Comparison of ENCODE assay signal across 22 cellular contexts in genomic region chr2:216408426-216409315, GRCh38. TPM values are rescaled to one million over a fixed set of nuclear protein-coding genes. Genes with fewer than 3 reads are reported as not detected.
DNase-seq lines count a peak whose midpoint lies in the region; ATAC-seq and TF ChIP-seq lines count a peak whose summit lies in the region.
"Had no signal": no experiment of that assay in that cellular context is flagged by ENCODE, and none has a peak within 500 bp of the region (broad histone marks: within the 10 kb centered on the region; RNA-seq: fewer than 3 reads in every experiment).

No MANE protein-coding gene starts in this region.

- H3K4me3 Mint-ChIP-seq in endodermal cell = no peak overlapping the region
- H3K4me3 Mint-ChIP-seq in effector memory CD8-positive, alpha-beta T cell = no peak overlapping the region
- H3K4me3 Mint-ChIP-seq in activated T-cell treated with anti-CD3 and anti-CD28 coated beads, Interleukin-2, amount 50 U/mL, for 24 hours = no peak overlapping the region
- H3K4me3 Mint-ChIP-seq: activated CD8-positive, alpha-beta T cell treated with anti-CD3 and anti-CD28 coated beads for 36 hours; naive B cell; T-helper 17 cell had no signal

- no peak overlapping the region for H2BK20ac ChIP-seq in IMR-90 (ENCODE audit: low read depth, low read length)

- WGBS in IMR-90 (ENCODE audit: extremely low coverage in 2 of 2, insufficient read length in 1 of 2), 2 experiments = no CpG with 5 or more reads among the region's 11 CpGs
- WGBS in endodermal cell (ENCODE audit: insufficient coverage in 1 of 2, insufficient read length in 1 of 2), 2 experiments = 71 to 81% methylated on average over 5 to 10 of the region's 11 CpGs

- no peak overlapping the region for H2BK15ac ChIP-seq in IMR-90 (ENCODE audit: low read depth, low read length)

- ATAC-seq in IMR-90 (ENCODE audit: low read depth) = no peak
- ATAC-seq in effector memory CD8-positive, alpha-beta T cell (replicated peaks) = no peak
- ATAC-seq in HG03432 (IDR thresholded peaks at IDR 0.05; ENCODE audit: unreplicated experiment) = no peak
- ATAC-seq: activated CD8-positive, alpha-beta T cell treated with anti-CD3 and anti-CD28 coated beads for 36 hours; T-helper 17 cell had no signal

- no peaks in the 10 kb centered on the region for H3K36me3 Mint-ChIP-seq in endodermal cell (ENCODE audit: low read depth)
- H3K36me3 Mint-ChIP-seq in effector memory CD8-positive, alpha-beta T cell (ENCODE audit: insufficient read depth) = no peaks in the 10 kb centered on the region
- H3K36me3 Mint-ChIP-seq in activated T-cell treated with anti-CD3 and anti-CD28 coated beads, Interleukin-2, amount 50 U/mL, for 24 hours (ENCODE audit: low read depth) = peaks cover 5% of the 10 kb centered on the region
- H3K36me3 Mint-ChIP-seq: naive B cell had no signal

- CTCF ChIA-PET in IMR-90 (lab: Yijun Ruan, JAX) = no interaction called here

- no peak overlapping the region for H3K23ac ChIP-seq in IMR-90 (ENCODE audit: low read depth, low read length)

- H3K36me3 ChIP-seq in IMR-90 (ENCODE audit: control insufficient read depth, insufficient read depth, low read length) (no peaks in the 10 kb centered on the region), endodermal cell (ENCODE audit: control insufficient read depth, insufficient read depth, low read length) (no peaks in the 10 kb centered on the region)
- H3K36me3 ChIP-seq: ascending aorta, thyroid gland had no signal

- H4K20me1 ChIP-seq in IMR-90 (ENCODE audit: insufficient read depth, low read length) = no peaks in the 10 kb centered on the region

- dilution Hi-C loops in IMR-90 (cut with HindIII; ENCODE audit: low sequenced_read_pairs, unreplicated experiment) = no loop called here

- H3K9ac ChIP-seq in IMR-90 (ENCODE audit: low read depth, low read length) = no peak overlapping the region
- H3K9ac ChIP-seq in endodermal cell (ENCODE audit: extremely low read depth, low read length, poor library complexity, severe bottlenecking) = no peak overlapping the region
- H3K9ac ChIP-seq: parathyroid adenoma had no signal

- H2BK120ac ChIP-seq in IMR-90 (ENCODE audit: low read depth, low read length) = no peak overlapping the region

- no peak for TF ChIP-seq RAD21 in IMR-90 (IDR thresholded peaks at IDR 0.05; ENCODE audit: low read length)

- no peak overlapping the region for H3K4me3 ChIP-seq in IMR-90 (ENCODE audit: insufficient read depth, low read depth, low read length)
- no peak overlapping the region for H3K4me3 ChIP-seq in endodermal cell (ENCODE audit: low read length)
- H3K4me3 ChIP-seq: ascending aorta, thyroid gland had no signal

- peaks cover 2% of the 10 kb centered on the region; the same call in 1 of the 2 replicates for H3K4me1 ChIP-seq in IMR-90 (ENCODE audit: control insufficient read depth, insufficient read depth, low read length)
- peaks cover 6% of the 10 kb centered on the region for H3K4me1 ChIP-seq in endodermal cell (ENCODE audit: control insufficient read depth, insufficient read depth, low read length)
- H3K4me1 ChIP-seq: ascending aorta, parathyroid adenoma had no signal

- no peak overlapping the region for H3K4ac ChIP-seq in IMR-90 (ENCODE audit: low read depth, low read length)

- no peak overlapping the region for H4K8ac ChIP-seq in IMR-90 (ENCODE audit: low read depth in 2 of 2, low read length in 2 of 2)

- DNase-seq in DMS 273 (lab: John Stamatoyannopoulos, UW; ENCODE audit: unreplicated experiment) = peak; percentile 75
- DNase-seq in IMR-90 = no peak
- DNase-seq in NCI-H69 (lab: John Stamatoyannopoulos, UW) = peak; percentile 51
- DNase-seq in endodermal cell = peak; percentile 71
- DNase-seq in NOMO-1 treated with DMSO at 0.1 percent for 48 hours (lab: John Stamatoyannopoulos, UW; ENCODE audit: unreplicated experiment) = no peak
- no peak for DNase-seq in effector memory CD8-positive, alpha-beta T cell
- DNase-seq in activated T-cell treated with anti-CD3 and anti-CD28 coated beads, Interleukin-2, amount 50 U/mL, for 24 hours = no peak
- DNase-seq: activated CD8-positive, alpha-beta T cell treated with anti-CD3 and anti-CD28 coated beads for 36 hours; activated naive CD4-positive, alpha-beta T cell treated with anti-CD3 and anti-CD28 coated beads, Interleukin-2, amount 50 U/mL, for 16 hours; activated T-cell treated with anti-CD3 and anti-CD28 coated beads, Interleukin-2, amount 50 U/mL, for 1 hour; CD4-positive, CD25-positive, alpha-beta regulatory T cell; DND-41; kidney; naive B cell; NCI-H146; NCI-H510A; stimulated activated naive CD4-positive, alpha-beta T cell; T-helper 17 cell; thyroid gland had no signal

- no peak overlapping the region for H3K56ac ChIP-seq in IMR-90 (ENCODE audit: extremely low read depth, insufficient read depth, low read length)

- H2AFZ ChIP-seq in IMR-90 (replicated peaks; ENCODE audit: low read length, poor library complexity) = no peak overlapping the region
- H2AFZ ChIP-seq: parathyroid adenoma had no signal

- H4K91ac ChIP-seq in IMR-90 (ENCODE audit: insufficient read depth, low read depth, low read length) = no peak overlapping the region

- H3K18ac ChIP-seq in IMR-90 (ENCODE audit: low read depth, low read length) = no peak overlapping the region

- H3K79me1 ChIP-seq in IMR-90 (ENCODE audit: low read depth in 1 of 2, low read length in 2 of 2) = peaks cover 8 to 9% of the 10 kb centered on the region in 2 experiments

- H3K27ac Mint-ChIP-seq in endodermal cell = no peak overlapping the region
- no peak overlapping the region for H3K27ac Mint-ChIP-seq in effector memory CD8-positive, alpha-beta T cell
- H3K27ac Mint-ChIP-seq in activated T-cell treated with anti-CD3 and anti-CD28 coated beads, Interleukin-2, amount 50 U/mL, for 24 hours = no peak overlapping the region
- H3K27ac Mint-ChIP-seq: activated CD8-positive, alpha-beta T cell treated with anti-CD3 and anti-CD28 coated beads for 36 hours; CD4-positive, CD25-positive, alpha-beta regulatory T cell; naive B cell; T-helper 17 cell had no signal

- no TSS peak for BruUV-seq in IMR-90 (replicated peaks; lab: Mats Ljungman, UMichigan)

- 0 out of 2 replicates have a peak overlapping the region, but pooled peaks have one; percentile 4 for H2AK5ac ChIP-seq in IMR-90 (ENCODE audit: low read depth, low read length)

- no peaks in the 10 kb centered on the region for H3K9me1 ChIP-seq in IMR-90 (ENCODE audit: insufficient read depth, low read length)

- H3K9me3 Mint-ChIP-seq in endodermal cell = no peaks in the 10 kb centered on the region
- H3K9me3 Mint-ChIP-seq in effector memory CD8-positive, alpha-beta T cell = no peaks in the 10 kb centered on the region
- no peaks in the 10 kb centered on the region for H3K9me3 Mint-ChIP-seq in activated T-cell treated with anti-CD3 and anti-CD28 coated beads, Interleukin-2, amount 50 U/mL, for 24 hours
- H3K9me3 Mint-ChIP-seq: activated CD8-positive, alpha-beta T cell treated with anti-CD3 and anti-CD28 coated beads for 36 hours; naive B cell had no signal

- peaks cover 20% of the 10 kb centered on the region for H3K4me1 Mint-ChIP-seq in endodermal cell
- H3K4me1 Mint-ChIP-seq in effector memory CD8-positive, alpha-beta T cell (ENCODE audit: low read depth in 2 of 2) = peaks cover 9 to 13% of the 10 kb centered on the region in 2 donors
- peaks cover 19% of the 10 kb centered on the region for H3K4me1 Mint-ChIP-seq in activated T-cell treated with anti-CD3 and anti-CD28 coated beads, Interleukin-2, amount 50 U/mL, for 24 hours (ENCODE audit: low read depth)

- no peak overlapping the region for H3K4me2 ChIP-seq in IMR-90 (ENCODE audit: low read depth, low read length)

- in situ Hi-C loops in IMR-90 (cut with MboI; ENCODE audit: low sequenced_read_pairs) = loop anchor here (25.0 kb wide), 1 partner anchor 196 kb away; no protein-coding TSS in a partner anchor

- no peaks in the 10 kb centered on the region; the same call in 1 of the 2 replicates for H3K27me3 ChIP-seq in IMR-90 (ENCODE audit: control insufficient read depth, insufficient read depth, low read length)
- H3K27me3 ChIP-seq in endodermal cell (ENCODE audit: control insufficient read depth, insufficient read depth, low read length, poor library complexity, severe bottlenecking) = no peaks in the 10 kb centered on the region
- H3K27me3 ChIP-seq: ascending aorta, thyroid gland had no signal

- no peak overlapping the region for H2AK9ac ChIP-seq in IMR-90 (replicated peaks; ENCODE audit: low read depth, low read length, poor library complexity)

- H3K14ac ChIP-seq in IMR-90 (replicated peaks; ENCODE audit: low read depth, low read length) = no peak overlapping the region

- no peak overlapping the region for H4K5ac ChIP-seq in IMR-90 (ENCODE audit: low read depth, low read length)

- H2BK5ac ChIP-seq in IMR-90 (ENCODE audit: low read depth, low read length, poor library complexity, severe bottlenecking) = no peak overlapping the region

- TF ChIP-seq CTCF in IMR-90 (conservative IDR thresholded peaks at IDR 0.05; ENCODE audit: low read depth, low read length) = no peak
- TF ChIP-seq CTCF in endodermal cell (conservative IDR thresholded peaks at IDR 0.05) = peak; percentile 67

- intact Hi-C loops in IMR-90 (cut with micrococcal nuclease) = no loop called here

- H3K9me3 ChIP-seq in IMR-90 (ENCODE audit: control insufficient read depth, insufficient read depth, low read length) (no peaks in the 10 kb centered on the region), endodermal cell (ENCODE audit: control insufficient read depth, low read length) (no peaks in the 10 kb centered on the region)
- H3K9me3 ChIP-seq: ascending aorta, thyroid gland had no signal

- no peak for TF ChIP-seq POLR2A in IMR-90 (IDR thresholded peaks at IDR 0.05; ENCODE audit: low read depth, low read length)

- H3K27ac ChIP-seq in IMR-90 (ENCODE audit: insufficient read depth, low read length) (no peak overlapping the region), endodermal cell (ENCODE audit: low read depth, low read length) (no peak overlapping the region)
- H3K27ac ChIP-seq: ascending aorta, parathyroid adenoma, thyroid gland had no signal

- H3K27me3 Mint-ChIP-seq in endodermal cell (ENCODE audit: insufficient read depth) = no peaks in the 10 kb centered on the region
- H3K27me3 Mint-ChIP-seq in effector memory CD8-positive, alpha-beta T cell = peaks cover 6 to 23% of the 10 kb centered on the region in 2 donors
- H3K27me3 Mint-ChIP-seq in activated T-cell treated with anti-CD3 and anti-CD28 coated beads, Interleukin-2, amount 50 U/mL, for 24 hours = peaks cover 3% of the 10 kb centered on the region
- H3K27me3 Mint-ChIP-seq: activated CD8-positive, alpha-beta T cell treated with anti-CD3 and anti-CD28 coated beads for 36 hours had no signal

- POLR2A ChIA-PET in IMR-90 (lab: Charles Lee; ENCODE audit: unreplicated experiment) = no interaction called here

RNA-seq across cellular contexts. Expression of gene SMARCAL1, which starts 3.6 kb away (rescaled TPM):
- total RNA-seq in IMR-90 (2012; rRNA removed) = 10.8 and 13.6 TPM in 2 replicates
- 21.0 and 21.4 TPM in 2 replicates for polyA plus RNA-seq in IMR-90 (2012; rRNA removed)
- 14.4 and 15.5 TPM in 2 replicates for polyA plus RNA-seq in IMR-90 (2012; cell fraction: cytosol; rRNA removed)
- polyA plus RNA-seq in IMR-90 (2012; cell fraction: nucleus; rRNA removed; ENCODE audit: low replicate concordance) = 11.3 and 15.5 TPM in 2 replicates
- total RNA-seq in endodermal cell = 10 to 100 TPM; 29.1 to 35.1 TPM
- polyA plus RNA-seq in endodermal cell (2013, experiment 1 of 2) = 27.8 TPM
- polyA plus RNA-seq in endodermal cell (2013, experiment 2 of 2) = 26.4 TPM

RNA-seq across cellular contexts. Expression of gene MARCHF4, which starts 36.4 kb away (rescaled TPM):
- total RNA-seq in IMR-90 (2012; rRNA removed) = 2.3 and 3.1 TPM in 2 replicates
- 12.0 and 12.9 TPM in 2 replicates for polyA plus RNA-seq in IMR-90 (2012; rRNA removed)
- polyA plus RNA-seq in IMR-90 (2012; cell fraction: cytosol; rRNA removed) = 6.7 and 8.3 TPM in 2 replicates
- 5.3 and 6.4 TPM in 2 replicates for polyA plus RNA-seq in IMR-90 (2012; cell fraction: nucleus; rRNA removed; ENCODE audit: low replicate concordance)
- under 1 TPM; 0.51 to 0.86 TPM for total RNA-seq in endodermal cell
- 1.5 TPM for polyA plus RNA-seq in endodermal cell (2013, experiment 1 of 2)
- 2.9 TPM for polyA plus RNA-seq in endodermal cell (2013, experiment 2 of 2)
- total RNA-seq: activated CD8-positive, alpha-beta T cell treated with anti-CD3 and anti-CD28 coated beads for 36 hours; ascending aorta; CD4-positive, CD25-positive, alpha-beta regulatory T cell; kidney; T-helper 17 cell had no signal
- polyA plus RNA-seq: CD4-positive, CD25-positive, alpha-beta regulatory T cell had no signal

Comparison
In these comparisons a context has a peak if more than half of its experiments do, and no peak if none do; other contexts are left out.
1. DNase-seq: peak in DMS 273 (single experiment), NCI-H69 (single experiment) and endodermal cell (single experiment); none in IMR-90 (single experiment), NOMO-1 treated with DMSO at 0.1 percent for 48 hours (single experiment), effector memory CD8-positive, alpha-beta T cell (0 of 3) and activated T-cell treated with anti-CD3 and anti-CD28 coated beads, Interleukin-2, amount 50 U/mL, for 24 hours (single experiment).